In genomic region chr6:169723991-169724553, GRCh38 we compare ENCODE assay signal across 8 cellular contexts. TPM values are rescaled to one million over a fixed set of nuclear protein-coding genes. Genes with fewer than 3 reads are reported as not detected.
DNase-seq lines count a peak whose midpoint lies in the region; TF ChIP-seq lines count a peak whose summit lies in the region.

Gene PHF10, minus strand, starts transcription at chr6:169724500. Its CDS starts 569 bp downstream, at chr6:169723931.

- H3K4me1 ChIP-seq in GM23248 (ENCODE audit: insufficient read depth) = peaks cover 14% of the 10 kb centered on the region
- H3K4me1 ChIP-seq in mononuclear cell (ENCODE audit: insufficient read depth, low read length) = peaks cover 18% of the 10 kb centered on the region

- H3K9me3 Mint-ChIP-seq in activated CD4-positive, alpha-beta memory T cell treated with anti-CD3 and anti-CD28 coated beads for 36 hours = no peaks in the 10 kb centered on the region
- no peaks in the 10 kb centered on the region for H3K9me3 Mint-ChIP-seq in endothelial cell (ENCODE audit: unreplicated experiment)
- H3K9me3 Mint-ChIP-seq in stimulated activated naive CD8-positive, alpha-beta T cell treated with anti-CD3 and anti-CD28 coated beads, Interleukin-15, Interleukin-2, amounts not matched to agents 100 ng/mL and 50 ng/mL, for 24 hours = no peaks in the 10 kb centered on the region

- WGBS in GM23248 (ENCODE audit: low coverage in 1 of 2, low lambda C conversion rate in 2 of 2, missing lambda C conversion rate in 2 of 2), 2 experiments = 0 to 2% methylated on average over 12 to 16 of the region's 98 CpGs

- peak; percentile 62 for DNase-seq in GM23248
- peak; percentile 42 for DNase-seq in LoVo (ENCODE audit: low spot score)
- DNase-seq in activated CD4-positive, alpha-beta memory T cell treated with anti-CD3 and anti-CD28 coated beads for 36 hours = peak; percentile 35
- DNase-seq in endothelial cell (ENCODE audit: low spot score) = peak; percentile 44
- no peak for DNase-seq in epidermal melanocyte (ENCODE audit: insufficient read length, low spot score)

- H3F3A ChIP-seq in GM23248 (ENCODE audit: insufficient read depth) = peaks cover 34% of the 10 kb centered on the region

- in situ Hi-C loops in GM23248 (cut with MboI) = no loop called here

- intact Hi-C loops in activated CD4-positive, alpha-beta memory T cell treated with anti-CD3 and anti-CD28 coated beads for 36 hours (cut with micrococcal nuclease) = loop anchor here (1.0 to 10.0 kb wide), 3 partner anchors 27 to 830 kb away; partner anchors contain the start of genes DYNLT2, ERMARD and TBP

- no peaks in the 10 kb centered on the region for H3K27me3 ChIP-seq in GM23248 (replicated peaks; ENCODE audit: insufficient read depth)
- H3K27me3 ChIP-seq in mononuclear cell (ENCODE audit: insufficient read depth, low read length) = no peaks in the 10 kb centered on the region

- peaks cover 34% of the 10 kb centered on the region for H3K79me2 ChIP-seq in GM23248 (ENCODE audit: insufficient read depth)

- H3K27ac ChIP-seq in GM23248 = peak within 1 kb of the TSS; percentile 70

- peak within 1 kb of the TSS; percentile 89 for H3K4me2 ChIP-seq in GM23248 (ENCODE audit: unreplicated experiment)

- POLR2A ChIA-PET in activated CD4-positive, alpha-beta memory T cell treated with anti-CD3 and anti-CD28 coated beads for 36 hours (lab: Charles Lee) = interaction anchor here (1.3 to 2.6 kb wide), 4 partner anchors 22 to 27 kb away, joined by 7 to 49 read pairs (median 15); partner anchors contain the start of genes C6orf120, DYNLT2, ERMARD and WDR27

- H3K9me3 ChIP-seq in GM23248 (ENCODE audit: low read depth) (no peaks in the 10 kb centered on the region), mononuclear cell (ENCODE audit: low read depth, low read length) (no peaks in the 10 kb centered on the region)

- no peaks in the 10 kb centered on the region for H4K20me1 ChIP-seq in GM23248 (ENCODE audit: insufficient read depth)

- peaks cover 10% of the 10 kb centered on the region for H3K36me3 Mint-ChIP-seq in activated CD4-positive, alpha-beta memory T cell treated with anti-CD3 and anti-CD28 coated beads for 36 hours
- peaks cover 5% of the 10 kb centered on the region for H3K36me3 Mint-ChIP-seq in endothelial cell (ENCODE audit: low read depth, unreplicated experiment)
- H3K36me3 Mint-ChIP-seq in stimulated activated naive CD8-positive, alpha-beta T cell treated with anti-CD3 and anti-CD28 coated beads, Interleukin-15, Interleukin-2, amounts not matched to agents 100 ng/mL and 50 ng/mL, for 24 hours (ENCODE audit: low read depth) = peaks cover 17% of the 10 kb centered on the region

- no peak for TF ChIP-seq CTCF in endothelial cell (IDR thresholded peaks at IDR 0.05; ENCODE audit: unreplicated experiment)

- H3K4me3 Mint-ChIP-seq in activated CD4-positive, alpha-beta memory T cell treated with anti-CD3 and anti-CD28 coated beads for 36 hours = peak within 1 kb of the TSS; percentile 98
- H3K4me3 Mint-ChIP-seq in endothelial cell (ENCODE audit: unreplicated experiment) = peak within 1 kb of the TSS; percentile 93
- H3K4me3 Mint-ChIP-seq in stimulated activated naive CD8-positive, alpha-beta T cell treated with anti-CD3 and anti-CD28 coated beads, Interleukin-15, Interleukin-2, amounts not matched to agents 100 ng/mL and 50 ng/mL, for 24 hours = peak within 1 kb of the TSS; percentile 88

- CTCF ChIA-PET in activated CD4-positive, alpha-beta memory T cell treated with anti-CD3 and anti-CD28 coated beads for 36 hours (lab: Charles Lee) = no interaction called here

- no peaks in the 10 kb centered on the region for H3K36me3 ChIP-seq in GM23248 (ENCODE audit: low read depth)

- H3K9ac ChIP-seq in GM23248 = peak within 1 kb of the TSS; percentile 78

- H3K27ac Mint-ChIP-seq in activated CD4-positive, alpha-beta memory T cell treated with anti-CD3 and anti-CD28 coated beads for 36 hours = peak within 1 kb of the TSS; percentile 100
- peak within 1 kb of the TSS; percentile 79 for H3K27ac Mint-ChIP-seq in endothelial cell (ENCODE audit: unreplicated experiment)
- H3K27ac Mint-ChIP-seq in stimulated activated naive CD8-positive, alpha-beta T cell treated with anti-CD3 and anti-CD28 coated beads, Interleukin-15, Interleukin-2, amounts not matched to agents 100 ng/mL and 50 ng/mL, for 24 hours = peak within 1 kb of the TSS; percentile 92

- peak within 1 kb of the TSS; percentile 96 for H3K4me3 ChIP-seq in GM23248
- H3K4me3 ChIP-seq in mononuclear cell (ENCODE audit: low read length) = peak within 1 kb of the TSS; percentile 57

- TF ChIP-seq POLR2A in GM10847 (IDR thresholded peaks at IDR 0.05; ENCODE audit: extremely low read depth, insufficient read length) = peak; percentile 19

- peak within 1 kb of the TSS; percentile 95 for H2AFZ ChIP-seq in GM23248

- peaks cover 40% of the 10 kb centered on the region for H3K4me1 Mint-ChIP-seq in activated CD4-positive, alpha-beta memory T cell treated with anti-CD3 and anti-CD28 coated beads for 36 hours (ENCODE audit: low read depth)
- H3K4me1 Mint-ChIP-seq in endothelial cell (ENCODE audit: unreplicated experiment) = peaks cover 25% of the 10 kb centered on the region
- H3K4me1 Mint-ChIP-seq in stimulated activated naive CD8-positive, alpha-beta T cell treated with anti-CD3 and anti-CD28 coated beads, Interleukin-15, Interleukin-2, amounts not matched to agents 100 ng/mL and 50 ng/mL, for 24 hours (ENCODE audit: low read depth) = peaks cover 46% of the 10 kb centered on the region

- H3K27me3 Mint-ChIP-seq in activated CD4-positive, alpha-beta memory T cell treated with anti-CD3 and anti-CD28 coated beads for 36 hours = no peaks in the 10 kb centered on the region
- peaks cover 8% of the 10 kb centered on the region for H3K27me3 Mint-ChIP-seq in endothelial cell (ENCODE audit: unreplicated experiment)
- no peaks in the 10 kb centered on the region for H3K27me3 Mint-ChIP-seq in stimulated activated naive CD8-positive, alpha-beta T cell treated with anti-CD3 and anti-CD28 coated beads, Interleukin-15, Interleukin-2, amounts not matched to agents 100 ng/mL and 50 ng/mL, for 24 hours

- no peaks in the 10 kb centered on the region for H3K9me2 ChIP-seq in GM23248 (ENCODE audit: insufficient read depth)

RNA-seq across cellular contexts. Expression of gene PHF10, which starts in this region (rescaled TPM):
- total RNA-seq in GM23248 (2014; rRNA removed; shearing (Covaris generic)) = 8.5 and 10.7 TPM in 2 replicates
- polyA plus RNA-seq in GM23248 (2016; fragmentation: Nextera tagmentation; extraction: Ambion mirVana) = 5.9 and 6.5 TPM in 2 replicates
- 10 to 100 TPM; 75.5 to 77.9 TPM for total RNA-seq in activated CD4-positive, alpha-beta memory T cell treated with anti-CD3 and anti-CD28 coated beads for 36 hours
- total RNA-seq in endothelial cell (ENCODE audit: unreplicated experiment) (33.6 TPM), mononuclear cell (64.5 TPM)
